Comparison of ENCODE assay signal across 8 cellular contexts in the genomic region with DNA sequence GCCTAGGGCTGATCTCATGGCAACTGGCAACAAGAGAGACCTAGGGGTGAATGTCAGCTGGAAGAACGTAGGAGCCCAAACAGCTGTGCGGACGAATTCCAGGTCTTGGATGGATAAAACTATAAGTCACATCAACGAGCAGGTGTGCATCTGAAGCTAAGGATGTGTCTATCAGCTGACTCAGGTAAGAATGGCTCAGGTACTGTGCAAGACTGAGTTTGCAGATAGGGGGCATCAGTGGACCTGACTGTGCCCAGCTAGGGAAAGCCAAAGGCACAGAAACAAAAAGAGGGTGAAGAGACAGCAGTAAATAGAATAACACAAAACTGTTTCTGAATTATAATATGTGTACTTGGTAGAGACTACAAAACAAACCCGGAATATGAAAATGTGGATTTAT.
DNase-seq lines count a peak whose midpoint lies in the region; ATAC-seq, FAIRE-seq and TF ChIP-seq lines count a peak whose summit lies in the region.

No MANE protein-coding gene starts in this region.

- no peak for FAIRE-seq in frontal cortex (lab: Jason Lieb, UNC)

- no peaks in the 10 kb centered on the region for H3K4me1 ChIP-seq in CD8-positive, alpha-beta T cell (ENCODE audit: insufficient read depth, low read length)

- DNase-seq in CD8-positive, alpha-beta T cell, result peak; percentile 19 to 60 (median 39)
- DNase-seq in activated T-cell treated with anti-CD3 and anti-CD28 coated beads, Interleukin-2, amount 50 U/mL, for 24 hours, result peak; percentile 32
- DNase-seq in kidney glomerular epithelial cell (lab: John Stamatoyannopoulos, UW), result peak; percentile 11
- DNase-seq in type B pancreatic cell (ENCODE audit: extremely low spot score, unreplicated experiment), result no peak
- no peak for DNase-seq in NCI-H2171 (lab: John Stamatoyannopoulos, UW)
- DNase-seq in frontal cortex (ENCODE audit: low spot score in 2 of 2), result no peak

- no peaks in the 10 kb centered on the region for H3K9me3 Mint-ChIP-seq in CD8-positive, alpha-beta T cell
- H3K9me3 Mint-ChIP-seq in activated T-cell treated with anti-CD3 and anti-CD28 coated beads, Interleukin-2, amount 50 U/mL, for 24 hours, result no peaks in the 10 kb centered on the region
- no peaks in the 10 kb centered on the region for H3K9me3 Mint-ChIP-seq in type B pancreatic cell

- H3K27ac Mint-ChIP-seq in CD8-positive, alpha-beta T cell, result no peak overlapping the region
- H3K27ac Mint-ChIP-seq in activated T-cell treated with anti-CD3 and anti-CD28 coated beads, Interleukin-2, amount 50 U/mL, for 24 hours, result no peak overlapping the region
- H3K27ac Mint-ChIP-seq in type B pancreatic cell, result no peak overlapping the region

- H3K4me1 Mint-ChIP-seq in CD8-positive, alpha-beta T cell (ENCODE audit: low read depth), result no peaks in the 10 kb centered on the region
- H3K4me1 Mint-ChIP-seq in activated T-cell treated with anti-CD3 and anti-CD28 coated beads, Interleukin-2, amount 50 U/mL, for 24 hours (ENCODE audit: low read depth), result peaks cover 11% of the 10 kb centered on the region
- H3K4me1 Mint-ChIP-seq in type B pancreatic cell (ENCODE audit: unreplicated experiment), result no peaks in the 10 kb centered on the region

- H3K36me3 ChIP-seq in CD8-positive, alpha-beta T cell (ENCODE audit: insufficient read depth, low read length), result no peaks in the 10 kb centered on the region

- no peaks in the 10 kb centered on the region for H3K27me3 Mint-ChIP-seq in CD8-positive, alpha-beta T cell (ENCODE audit: low read depth)
- H3K27me3 Mint-ChIP-seq in activated T-cell treated with anti-CD3 and anti-CD28 coated beads, Interleukin-2, amount 50 U/mL, for 24 hours, result no peaks in the 10 kb centered on the region
- peaks cover 3% of the 10 kb centered on the region for H3K27me3 Mint-ChIP-seq in type B pancreatic cell

- POLR2A ChIA-PET in CD8-positive, alpha-beta T cell (lab: Charles Lee), result interaction anchor here (0.5 to 1.1 kb wide), 3 partner anchors 12 to 346 kb away, joined by 3 to 6 read pairs (median 3); no protein-coding TSS in a partner anchor

- CTCF ChIA-PET in CD8-positive, alpha-beta T cell (lab: Charles Lee), result interaction anchor here (0.9 to 1.1 kb wide), 3 partner anchors 286 to 728 kb away, joined by 3 to 5 read pairs (median 3); no protein-coding TSS in a partner anchor

- intact Hi-C loops in CD8-positive, alpha-beta T cell (cut with DNase I, micrococcal nuclease), result loop anchor here in 1 of 2 experiments (2.0 kb wide), 1 partner anchor 360 kb away; no protein-coding TSS in a partner anchor

- peak; percentile 70 for TF ChIP-seq CTCF in CD8-positive, alpha-beta T cell (IDR thresholded peaks at IDR 0.05)
- TF ChIP-seq CTCF in LNCAP (IDR thresholded peaks at IDR 0.05), result peak; percentile 70
- peak; percentile 48 for TF ChIP-seq CTCF in type B pancreatic cell (conservative IDR thresholded peaks at IDR 0.05)

- H3K9me3 ChIP-seq in CD8-positive, alpha-beta T cell (ENCODE audit: low read length), result no peaks in the 10 kb centered on the region

- no peaks in the 10 kb centered on the region for H3K36me3 Mint-ChIP-seq in CD8-positive, alpha-beta T cell
- H3K36me3 Mint-ChIP-seq in activated T-cell treated with anti-CD3 and anti-CD28 coated beads, Interleukin-2, amount 50 U/mL, for 24 hours (ENCODE audit: low read depth), result peaks cover 1% of the 10 kb centered on the region
- H3K36me3 Mint-ChIP-seq in type B pancreatic cell, result no peaks in the 10 kb centered on the region

- H3K27me3 ChIP-seq in CD8-positive, alpha-beta T cell (ENCODE audit: insufficient read depth, low read length), result no peaks in the 10 kb centered on the region

- no peak overlapping the region for H3K4me3 ChIP-seq in CD8-positive, alpha-beta T cell (ENCODE audit: low read depth, low read length)

- H3K27ac ChIP-seq in CD8-positive, alpha-beta T cell (ENCODE audit: low read depth, low read length), result no peak overlapping the region

- ATAC-seq in CD8-positive, alpha-beta T cell, result peak; percentile 87
- ATAC-seq in GM18909 (IDR thresholded peaks at IDR 0.05; ENCODE audit: poor library complexity, unreplicated experiment), result peak; percentile 81

- H3K4me3 Mint-ChIP-seq in CD8-positive, alpha-beta T cell, result no peak overlapping the region
- no peak overlapping the region for H3K4me3 Mint-ChIP-seq in activated T-cell treated with anti-CD3 and anti-CD28 coated beads, Interleukin-2, amount 50 U/mL, for 24 hours
- H3K4me3 Mint-ChIP-seq in type B pancreatic cell, result no peak overlapping the region

Comparison
In these comparisons a context has a peak if more than half of its experiments do, and no peak if none do; other contexts are left out.
1. DNase-seq: peak in CD8-positive, alpha-beta T cell (7 of 7), activated T-cell treated with anti-CD3 and anti-CD28 coated beads, Interleukin-2, amount 50 U/mL, for 24 hours (single experiment) and kidney glomerular epithelial cell (single experiment); none in type B pancreatic cell (single experiment), NCI-H2171 (single experiment) and frontal cortex (0 of 2).
2. Peak in every context shown above with its lines, with median percentiles within 50 percentile points of each other: CTCF ChIP-seq.